In genomic region chr12:3119192-3119744, GRCh38 we compare ENCODE assay signal across 1 cellular context.
TF ChIP-seq lines count a peak whose summit lies in the region.

No MANE protein-coding gene starts in this region.

TF ChIP-seq in IMR-90, 13 proteins besides CTCF, POLR2A, EP300 and RAD21 (continued from another document):
- TF ChIP-seq FOS (IDR thresholded peaks at IDR 0.05; ENCODE audit: low read depth, low read length) (no peak), CEBPB (IDR thresholded peaks at IDR 0.05; ENCODE audit: low read depth, low read length) (no peak), RCOR1 (IDR thresholded peaks at IDR 0.05; ENCODE audit: insufficient replicate concordance, low read length) (no peak), ELK1 (IDR thresholded peaks at IDR 0.05; ENCODE audit: borderline replicate concordance, low read depth, low read length) (no peak), MAZ (IDR thresholded peaks at IDR 0.05; ENCODE audit: borderline replicate concordance, low read depth, low read length) (no peak), MXI1 (IDR thresholded peaks at IDR 0.05; ENCODE audit: borderline replicate concordance, low read depth, low read length) (no peak), CHD1 (IDR thresholded peaks at IDR 0.05; ENCODE audit: low read depth, low read length) (no peak), NFE2L2 (IDR thresholded peaks at IDR 0.05; ENCODE audit: low read depth, low read length) (no peak), BHLHE40 (IDR thresholded peaks at IDR 0.05; ENCODE audit: low read depth, low read length) (no peak)
